In genomic region chr18:14131914-14132700, GRCh38 we compare ENCODE assay signal across 8 cellular contexts.
DNase-seq lines count a peak whose midpoint lies in the region; ATAC-seq and FAIRE-seq lines count a peak whose summit lies in the region.
"Not testable (repeated sequence)": the region's sequence is repeated elsewhere in the genome, so short reads cannot be mapped to it uniquely, and the experiment has no call there.

Gene ZNF519 (minus strand): TSS chr18:14132435. CDS start chr18:14132277, 158 bp downstream.

- H3K4me3 Mint-ChIP-seq in central memory CD8-positive, alpha-beta T cell = peak within 1 kb of the TSS; percentile 86

- peak within 1 kb of the TSS; percentile 76 for H3K27ac Mint-ChIP-seq in central memory CD8-positive, alpha-beta T cell (ENCODE audit: low read depth)

- peaks cover 14% of the 10 kb centered on the region for H3K4me1 Mint-ChIP-seq in central memory CD8-positive, alpha-beta T cell

- peak; percentile 94 for FAIRE-seq in islet of Langerhans (lab: Jason Lieb, UNC)

- DNase-seq in AG20443 (ENCODE audit: low spot score) (peak; percentile 91), NCI-H446 (lab: John Stamatoyannopoulos, UW) (peak; percentile 84 to 93)
- peak; percentile 67 to 75 (median 72) for DNase-seq in activated CD4-positive, CD25-positive, alpha-beta regulatory T cell (lab: John Stamatoyannopoulos, UW)
- peak; percentile 75 to 83 for DNase-seq in central memory CD8-positive, alpha-beta T cell (ENCODE audit: low spot score in 2 of 2)
- peak; percentile 77 for DNase-seq in stimulated activated CD4-positive, alpha-beta T cell treated with anti-CD3 and anti-CD28 coated beads, Interleukin-12 subunit alpha, Interleukin-12 subunit beta, amount 100 ng/mL, for 4 hours

- H3K36me3 Mint-ChIP-seq in central memory CD8-positive, alpha-beta T cell (ENCODE audit: insufficient read depth) = peaks cover 10% of the 10 kb centered on the region

- not testable (repeated sequence) for H3K9me3 Mint-ChIP-seq in central memory CD8-positive, alpha-beta T cell

- peak; percentile 100 for ATAC-seq in GM19043 (IDR thresholded peaks at IDR 0.05; ENCODE audit: low read depth, unreplicated experiment)
- peak; percentile 100 for ATAC-seq in HG03354 (IDR thresholded peaks at IDR 0.05; ENCODE audit: poor library complexity, severe bottlenecking, unreplicated experiment)
- peak; percentile 100 for ATAC-seq in central memory CD8-positive, alpha-beta T cell (replicated peaks; ENCODE audit: extremely low read depth, poor library complexity, severe bottlenecking)

- not testable (repeated sequence) for H3K27me3 Mint-ChIP-seq in central memory CD8-positive, alpha-beta T cell

Comparison
In these comparisons a context has a peak if more than half of its experiments do, and no peak if none do; other contexts are left out.
1. Peak in every context shown above with its lines: DNase-seq and ATAC-seq.